Comparison of ENCODE assay signal across 1 cellular context in the genomic region with DNA sequence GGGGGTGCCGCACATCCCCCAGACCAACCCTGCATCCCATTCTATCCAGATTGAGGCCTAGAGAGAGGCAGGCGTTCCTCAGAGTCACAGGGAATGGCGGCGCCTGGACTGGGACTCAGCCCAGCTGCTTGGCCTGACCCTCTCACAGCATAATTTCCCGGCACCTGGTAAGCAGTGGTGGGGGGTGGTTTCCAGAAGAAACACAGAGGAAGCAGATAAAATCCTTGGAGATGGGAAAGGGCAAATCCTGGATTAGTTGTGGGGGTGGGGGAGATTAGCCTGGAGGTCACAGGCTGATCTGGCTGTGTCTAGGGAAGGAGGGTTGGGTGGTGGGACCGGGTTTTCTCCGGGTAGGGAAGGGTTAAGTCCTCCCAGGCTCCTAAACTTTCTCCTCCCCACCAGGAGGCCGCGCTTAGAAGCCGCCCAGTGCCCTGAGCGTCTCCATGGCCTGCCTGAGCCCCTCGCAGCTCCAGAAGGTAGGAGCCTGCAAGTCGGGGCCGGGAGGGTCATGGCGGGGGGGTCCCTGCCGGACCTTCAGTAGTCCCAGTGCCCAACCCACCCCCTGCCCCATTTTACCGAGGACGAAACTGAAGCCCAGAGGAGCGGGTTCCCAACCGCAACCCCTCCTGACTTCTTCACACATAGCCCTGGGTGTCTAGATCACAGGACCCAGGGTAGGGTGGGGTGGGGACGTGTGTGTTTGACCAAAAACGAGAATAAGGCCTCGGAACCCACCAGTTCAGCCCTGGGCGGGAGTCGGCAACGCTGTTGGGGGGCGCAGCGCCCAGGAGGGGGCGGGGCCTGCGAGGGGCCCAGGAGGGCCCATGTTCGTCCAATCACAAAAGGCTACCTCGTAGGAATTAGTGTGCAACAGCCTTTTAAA.
A peak's percentile ranks its signal among the peaks of the same experiment; 100 is the strongest.
TF ChIP-seq lines count a peak whose summit lies in the region.

No MANE protein-coding gene starts in this region.

TF ChIP-seq in HepG2, 621 proteins besides CTCF, POLR2A, EP300 and RAD21 (continued from another document and continues in another):
- TF ChIP-seq, protein P1, sequence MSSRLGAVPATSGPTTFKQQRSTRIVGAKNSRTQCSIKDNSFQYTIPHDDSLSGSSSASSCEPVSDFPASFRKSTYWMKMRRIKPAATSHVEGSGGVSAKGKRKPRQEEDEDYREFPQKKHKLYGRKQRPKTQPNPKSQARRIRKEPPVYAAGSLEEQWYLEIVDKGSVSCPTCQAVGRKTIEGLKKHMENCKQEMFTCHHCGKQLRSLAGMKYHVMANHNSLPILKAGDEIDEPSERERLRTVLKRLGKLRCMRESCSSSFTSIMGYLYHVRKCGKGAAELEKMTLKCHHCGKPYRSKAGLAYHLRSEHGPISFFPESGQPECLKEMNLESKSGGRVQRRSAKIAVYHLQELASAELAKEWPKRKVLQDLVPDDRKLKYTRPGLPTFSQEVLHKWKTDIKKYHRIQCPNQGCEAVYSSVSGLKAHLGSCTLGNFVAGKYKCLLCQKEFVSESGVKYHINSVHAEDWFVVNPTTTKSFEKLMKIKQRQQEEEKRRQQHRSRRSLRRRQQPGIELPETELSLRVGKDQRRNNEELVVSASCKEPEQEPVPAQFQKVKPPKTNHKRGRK (CRISPR knock-in tag; IDR thresholded peaks at IDR 0.05), result no peak
- TF ChIP-seq THAP11 (CRISPR knock-in tag; IDR thresholded peaks at IDR 0.05) (0 out of 2 replicates have a peak, but pooled peaks have one; percentile 24), TARDBP (CRISPR knock-in tag; IDR thresholded peaks at IDR 0.05) (0 out of 2 replicates have a peak, but pooled peaks have one; percentile 46), ZNF781 (CRISPR knock-in tag; IDR thresholded peaks at IDR 0.05; ENCODE audit: borderline replicate concordance, not compliant biosample characterization) (no peak), GATAD1 (CRISPR knock-in tag; IDR thresholded peaks at IDR 0.05) (0 out of 2 replicates have a peak, but pooled peaks have one; percentile 33), ZEB1 (IDR thresholded peaks at IDR 0.05; ENCODE audit: insufficient replicate concordance, low read depth) (peak; percentile 49), HDAC1 (CRISPR knock-in tag; IDR thresholded peaks at IDR 0.05) (no peak), ZNF180 (CRISPR knock-in tag; IDR thresholded peaks at IDR 0.05; ENCODE audit: borderline replicate concordance, low read depth) (no peak), ATF7-NPFF (CRISPR knock-in tag; IDR thresholded peaks at IDR 0.05; ENCODE audit: low read depth) (no peak), ZNF782 (CRISPR knock-in tag; IDR thresholded peaks at IDR 0.05; ENCODE audit: borderline replicate concordance) (peak; percentile 20; the same call in 1 of the 2 replicates), PHB2 (IDR thresholded peaks at IDR 0.05; ENCODE audit: partially characterized antibody) (no peak), DNMT3B (CRISPR knock-in tag; conservative IDR thresholded peaks at IDR 0.05) (no peak), HOXA3 (CRISPR knock-in tag; IDR thresholded peaks at IDR 0.05) (no peak; the same call in 1 of the 2 replicates), FOXK2 (IDR thresholded peaks at IDR 0.05) (no peak), FOXA1 (IDR thresholded peaks at IDR 0.05) (no peak), FOXA1 (CRISPR knock-in tag; IDR thresholded peaks at IDR 0.05) (no peak), CREB1 (IDR thresholded peaks at IDR 0.05) (no peak), CREB1 (CRISPR knock-in tag; IDR thresholded peaks at IDR 0.05) (no peak), ZNF564 (CRISPR knock-in tag; IDR thresholded peaks at IDR 0.05) (no peak), ZFX (CRISPR knock-in tag; IDR thresholded peaks at IDR 0.05; ENCODE audit: low read depth) (peak; percentile 67), SPEN (CRISPR knock-in tag; IDR thresholded peaks at IDR 0.05; ENCODE audit: low read depth) (0 out of 2 replicates have a peak, but pooled peaks have one; percentile 28), ZNF558 (CRISPR knock-in tag; IDR thresholded peaks at IDR 0.05; ENCODE audit: borderline replicate concordance) (no peak), ZNF790 (CRISPR knock-in tag; IDR thresholded peaks at IDR 0.05; ENCODE audit: borderline replicate concordance) (no peak), ZNF20 (CRISPR knock-in tag; IDR thresholded peaks at IDR 0.05) (no peak), ZNF24 (IDR thresholded peaks at IDR 0.05) (no peak), U2AF2 (IDR thresholded peaks at IDR 0.05; ENCODE audit: low read depth, low read length) (no peak), ZNF549 (CRISPR knock-in tag; IDR thresholded peaks at IDR 0.05) (no peak), SALL2 (CRISPR knock-in tag; IDR thresholded peaks at IDR 0.05) (no peak), STAT5B (CRISPR knock-in tag; IDR thresholded peaks at IDR 0.05) (no peak), ZNF777 (CRISPR knock-in tag; IDR thresholded peaks at IDR 0.05) (no peak), KDM2A (CRISPR knock-in tag; IDR thresholded peaks at IDR 0.05; ENCODE audit: borderline replicate concordance, low read depth) (peak; percentile 22; the same call in 1 of the 2 replicates)
- TF ChIP-seq, protein P2, sequence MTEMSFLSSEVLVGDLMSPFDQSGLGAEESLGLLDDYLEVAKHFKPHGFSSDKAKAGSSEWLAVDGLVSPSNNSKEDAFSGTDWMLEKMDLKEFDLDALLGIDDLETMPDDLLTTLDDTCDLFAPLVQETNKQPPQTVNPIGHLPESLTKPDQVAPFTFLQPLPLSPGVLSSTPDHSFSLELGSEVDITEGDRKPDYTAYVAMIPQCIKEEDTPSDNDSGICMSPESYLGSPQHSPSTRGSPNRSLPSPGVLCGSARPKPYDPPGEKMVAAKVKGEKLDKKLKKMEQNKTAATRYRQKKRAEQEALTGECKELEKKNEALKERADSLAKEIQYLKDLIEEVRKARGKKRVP (CRISPR knock-in tag; IDR thresholded peaks at IDR 0.05), result no peak
- TF ChIP-seq, protein P3, sequence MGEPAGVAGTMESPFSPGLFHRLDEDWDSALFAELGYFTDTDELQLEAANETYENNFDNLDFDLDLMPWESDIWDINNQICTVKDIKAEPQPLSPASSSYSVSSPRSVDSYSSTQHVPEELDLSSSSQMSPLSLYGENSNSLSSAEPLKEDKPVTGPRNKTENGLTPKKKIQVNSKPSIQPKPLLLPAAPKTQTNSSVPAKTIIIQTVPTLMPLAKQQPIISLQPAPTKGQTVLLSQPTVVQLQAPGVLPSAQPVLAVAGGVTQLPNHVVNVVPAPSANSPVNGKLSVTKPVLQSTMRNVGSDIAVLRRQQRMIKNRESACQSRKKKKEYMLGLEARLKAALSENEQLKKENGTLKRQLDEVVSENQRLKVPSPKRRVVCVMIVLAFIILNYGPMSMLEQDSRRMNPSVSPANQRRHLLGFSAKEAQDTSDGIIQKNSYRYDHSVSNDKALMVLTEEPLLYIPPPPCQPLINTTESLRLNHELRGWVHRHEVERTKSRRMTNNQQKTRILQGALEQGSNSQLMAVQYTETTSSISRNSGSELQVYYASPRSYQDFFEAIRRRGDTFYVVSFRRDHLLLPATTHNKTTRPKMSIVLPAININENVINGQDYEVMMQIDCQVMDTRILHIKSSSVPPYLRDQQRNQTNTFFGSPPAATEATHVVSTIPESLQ (CRISPR knock-in tag; conservative IDR thresholded peaks at IDR 0.05), result no peak
- TF ChIP-seq, protein P4, sequence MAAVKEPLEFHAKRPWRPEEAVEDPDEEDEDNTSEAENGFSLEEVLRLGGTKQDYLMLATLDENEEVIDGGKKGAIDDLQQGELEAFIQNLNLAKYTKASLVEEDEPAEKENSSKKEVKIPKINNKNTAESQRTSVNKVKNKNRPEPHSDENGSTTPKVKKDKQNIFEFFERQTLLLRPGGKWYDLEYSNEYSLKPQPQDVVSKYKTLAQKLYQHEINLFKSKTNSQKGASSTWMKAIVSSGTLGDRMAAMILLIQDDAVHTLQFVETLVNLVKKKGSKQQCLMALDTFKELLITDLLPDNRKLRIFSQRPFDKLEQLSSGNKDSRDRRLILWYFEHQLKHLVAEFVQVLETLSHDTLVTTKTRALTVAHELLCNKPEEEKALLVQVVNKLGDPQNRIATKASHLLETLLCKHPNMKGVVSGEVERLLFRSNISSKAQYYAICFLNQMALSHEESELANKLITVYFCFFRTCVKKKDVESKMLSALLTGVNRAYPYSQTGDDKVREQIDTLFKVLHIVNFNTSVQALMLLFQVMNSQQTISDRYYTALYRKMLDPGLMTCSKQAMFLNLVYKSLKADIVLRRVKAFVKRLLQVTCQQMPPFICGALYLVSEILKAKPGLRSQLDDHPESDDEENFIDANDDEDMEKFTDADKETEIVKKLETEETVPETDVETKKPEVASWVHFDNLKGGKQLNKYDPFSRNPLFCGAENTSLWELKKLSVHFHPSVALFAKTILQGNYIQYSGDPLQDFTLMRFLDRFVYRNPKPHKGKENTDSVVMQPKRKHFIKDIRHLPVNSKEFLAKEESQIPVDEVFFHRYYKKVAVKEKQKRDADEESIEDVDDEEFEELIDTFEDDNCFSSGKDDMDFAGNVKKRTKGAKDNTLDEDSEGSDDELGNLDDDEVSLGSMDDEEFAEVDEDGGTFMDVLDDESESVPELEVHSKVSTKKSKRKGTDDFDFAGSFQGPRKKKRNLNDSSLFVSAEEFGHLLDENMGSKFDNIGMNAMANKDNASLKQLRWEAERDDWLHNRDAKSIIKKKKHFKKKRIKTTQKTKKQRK (IDR thresholded peaks at IDR 0.05; ENCODE audit: low read length), result no peak
- TF ChIP-seq, protein P5, sequence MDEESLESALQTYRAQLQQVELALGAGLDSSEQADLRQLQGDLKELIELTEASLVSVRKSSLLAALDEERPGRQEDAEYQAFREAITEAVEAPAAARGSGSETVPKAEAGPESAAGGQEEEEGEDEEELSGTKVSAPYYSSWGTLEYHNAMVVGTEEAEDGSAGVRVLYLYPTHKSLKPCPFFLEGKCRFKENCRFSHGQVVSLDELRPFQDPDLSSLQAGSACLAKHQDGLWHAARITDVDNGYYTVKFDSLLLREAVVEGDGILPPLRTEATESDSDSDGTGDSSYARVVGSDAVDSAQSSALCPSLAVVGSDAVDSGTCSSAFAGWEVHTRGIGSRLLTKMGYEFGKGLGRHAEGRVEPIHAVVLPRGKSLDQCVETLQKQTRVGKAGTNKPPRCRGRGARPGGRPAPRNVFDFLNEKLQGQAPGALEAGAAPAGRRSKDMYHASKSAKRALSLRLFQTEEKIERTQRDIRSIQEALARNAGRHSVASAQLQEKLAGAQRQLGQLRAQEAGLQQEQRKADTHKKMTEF (CRISPR knock-in tag; IDR thresholded peaks at IDR 0.05), result peak; percentile 49; the same call in 1 of the 2 replicates
- TF ChIP-seq, protein P6, sequence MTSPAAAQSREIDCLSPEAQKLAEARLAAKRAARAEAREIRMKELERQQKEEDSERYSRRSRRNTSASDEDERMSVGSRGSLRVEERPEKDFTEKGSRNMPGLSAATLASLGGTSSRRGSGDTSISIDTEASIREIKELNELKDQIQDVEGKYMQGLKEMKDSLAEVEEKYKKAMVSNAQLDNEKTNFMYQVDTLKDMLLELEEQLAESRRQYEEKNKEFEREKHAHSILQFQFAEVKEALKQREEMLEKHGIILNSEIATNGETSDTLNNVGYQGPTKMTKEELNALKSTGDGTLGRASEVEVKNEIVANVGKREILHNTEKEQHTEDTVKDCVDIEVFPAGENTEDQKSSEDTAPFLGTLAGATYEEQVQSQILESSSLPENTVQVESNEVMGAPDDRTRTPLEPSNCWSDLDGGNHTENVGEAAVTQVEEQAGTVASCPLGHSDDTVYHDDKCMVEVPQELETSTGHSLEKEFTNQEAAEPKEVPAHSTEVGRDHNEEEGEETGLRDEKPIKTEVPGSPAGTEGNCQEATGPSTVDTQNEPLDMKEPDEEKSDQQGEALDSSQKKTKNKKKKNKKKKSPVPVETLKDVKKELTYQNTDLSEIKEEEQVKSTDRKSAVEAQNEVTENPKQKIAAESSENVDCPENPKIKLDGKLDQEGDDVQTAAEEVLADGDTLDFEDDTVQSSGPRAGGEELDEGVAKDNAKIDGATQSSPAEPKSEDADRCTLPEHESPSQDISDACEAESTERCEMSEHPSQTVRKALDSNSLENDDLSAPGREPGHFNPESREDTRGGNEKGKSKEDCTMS (CRISPR knock-in tag; conservative IDR thresholded peaks at IDR 0.05), result no peak
- TF ChIP-seq, protein P7, sequence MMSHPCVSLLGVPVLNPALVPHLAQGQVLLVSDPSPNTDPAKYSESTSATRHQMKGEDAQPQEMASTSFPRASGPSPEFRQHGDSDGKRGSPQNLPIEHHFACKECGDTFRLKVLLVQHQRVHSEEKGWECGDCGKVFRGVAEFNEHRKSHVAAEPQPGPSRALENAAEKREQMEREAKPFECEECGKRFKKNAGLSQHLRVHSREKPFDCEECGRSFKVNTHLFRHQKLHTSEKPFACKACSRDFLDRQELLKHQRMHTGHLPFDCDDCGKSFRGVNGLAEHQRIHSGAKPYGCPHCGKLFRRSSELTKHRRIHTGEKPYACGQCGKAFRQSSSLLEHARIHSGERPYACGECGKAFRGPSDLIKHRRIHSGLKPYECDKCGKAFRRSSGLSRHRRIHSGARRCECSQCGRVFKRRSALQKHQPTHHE (CRISPR knock-in tag; IDR thresholded peaks at IDR 0.05; ENCODE audit: borderline replicate concordance), result no peak
